Comparison of ENCODE assay signal across 21 cellular contexts in the genomic region with DNA sequence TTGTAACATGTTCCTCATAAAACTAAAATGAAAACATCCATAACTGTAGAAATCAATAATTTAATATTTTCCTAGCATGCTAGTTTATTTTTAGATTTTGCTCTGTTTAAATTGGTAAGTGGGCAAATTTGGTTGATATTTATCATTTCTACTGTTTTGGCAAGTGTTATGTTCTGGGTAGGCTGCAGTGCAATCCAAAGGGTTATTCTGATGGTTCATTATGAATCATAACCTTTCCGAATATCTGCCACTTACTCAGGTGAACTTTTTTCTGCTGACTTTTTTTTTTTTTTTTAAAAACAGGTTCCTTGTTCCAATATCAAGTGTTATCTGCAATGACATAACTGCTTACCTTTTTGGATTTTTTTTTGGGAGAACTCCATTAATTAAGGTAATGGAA. TPM values are rescaled to one million over a fixed set of nuclear protein-coding genes. Genes with fewer than 3 reads are reported as not detected.
DNase-seq lines count a peak whose midpoint lies in the region; ATAC-seq and TF ChIP-seq lines count a peak whose summit lies in the region.
"Had no signal": no experiment of that assay in that cellular context is flagged by ENCODE, and none has a peak within 500 bp of the region (broad histone marks: within the 10 kb centered on the region; RNA-seq: fewer than 3 reads in every experiment).

No MANE protein-coding gene starts in this region.

- peaks cover 7% of the 10 kb centered on the region for H3K79me2 ChIP-seq in mammary epithelial cell (ENCODE audit: insufficient read depth, low read length)

- H3K9me3 Mint-ChIP-seq in MCF 10A (ENCODE audit: unreplicated experiment), result no peaks in the 10 kb centered on the region
- H3K9me3 Mint-ChIP-seq: CD4-positive, alpha-beta T cell; HFFc6 had no signal

- H3K27ac ChIP-seq in breast epithelium, result no peak overlapping the region
- no peak overlapping the region for H3K27ac ChIP-seq in mammary epithelial cell (ENCODE audit: insufficient read depth, low read depth, low read length)
- H3K27ac ChIP-seq: 22Rv1, A549, C4-2B had no signal

- H3K4me3 Mint-ChIP-seq in MCF 10A (ENCODE audit: unreplicated experiment), result no peak overlapping the region
- H3K4me3 Mint-ChIP-seq: CD4-positive, alpha-beta T cell; HFFc6 had no signal

- DNase-seq in MCF 10A (ENCODE audit: unreplicated experiment) (peak; percentile 27), breast epithelium (ENCODE audit: low spot score in 2 of 2) (no peak), mammary epithelial cell (peak; percentile 49), NCI-H1092 (lab: John Stamatoyannopoulos, UW) (no peak), NCI-H2107 (lab: John Stamatoyannopoulos, UW) (no peak), NCI-H2171 treated with DMSO at 0.1 percent for 48 hours (lab: John Stamatoyannopoulos, UW) (no peak)
- DNase-seq: AML-193; Caco-2; CD4-positive, alpha-beta T cell; DMS153; DMS79; GDM1; GOT3; H7; HFFc6 had no signal

- dilution Hi-C loops in mammary epithelial cell (cut with HindIII; ENCODE audit: low sequenced_read_pairs), result loop anchor here (5.0 kb wide), 1 partner anchor 37 kb away; no protein-coding TSS in a partner anchor

- no peak overlapping the region for H3K9ac ChIP-seq in mammary epithelial cell (ENCODE audit: insufficient read depth, low read length)

- intact Hi-C loops in MCF 10A (cut with micrococcal nuclease) (loop anchor here (5.0 kb wide), 1 partner anchor 57 kb away; no protein-coding TSS in a partner anchor), breast epithelium (cut with DNase I; ENCODE audit: low total_unique reads) (no loop called here), mammary epithelial cell (cut with micrococcal nuclease) (loop anchor here (5.0 kb wide), 3 partner anchors 38 to 332 kb away; a partner anchor contains a TSS)

- H3K4me3 ChIP-seq in breast epithelium (no peak overlapping the region), mammary epithelial cell (replicated peaks in 1 of 3; ENCODE audit: insufficient read depth in 1 of 3, low read depth in 2 of 3, low read length in 3 of 3) (no peak overlapping the region)
- H3K4me3 ChIP-seq: A549 had no signal

- WGBS in mammary epithelial cell (ENCODE audit: low coverage, missing lambda C conversion rate), result 0% methylated on average over 1 of the region's 1 CpG

- CTCF ChIA-PET in MCF 10A (lab: Yijun Ruan, JAX), result interaction anchor here (1.1 kb wide), 1 partner anchor 56 kb away, joined by 3 read pairs; no protein-coding TSS in a partner anchor
- CTCF ChIA-PET in mammary epithelial cell (lab: Charles Lee; ENCODE audit: low non-redundant PET), result no interaction called here

- no peaks in the 10 kb centered on the region for H3K27me3 ChIP-seq in breast epithelium
- no peaks in the 10 kb centered on the region for H3K27me3 ChIP-seq in mammary epithelial cell (ENCODE audit: insufficient read depth, low read length)

- in situ Hi-C loops in mammary epithelial cell (cut with MboI; ENCODE audit: low sequenced_read_pairs in 2 of 2), result loop anchor here in 1 of 2 donors (10.0 kb wide), 1 partner anchor 50 kb away; a partner anchor contains a TSS

- no peak overlapping the region for H3K4me2 ChIP-seq in mammary epithelial cell (ENCODE audit: insufficient read depth, low read depth, low read length)
- H3K4me2 ChIP-seq: A549 had no signal

- H3K4me1 Mint-ChIP-seq in MCF 10A (ENCODE audit: insufficient read depth, unreplicated experiment), result peaks cover 11% of the 10 kb centered on the region

- BruUV-seq in MCF 10A (replicated peaks; lab: Mats Ljungman, UMichigan) (no TSS peak), mammary epithelial cell (replicated peaks; lab: Mats Ljungman, UMichigan) (no TSS peak)

- POLR2A ChIA-PET in MCF 10A (lab: Yijun Ruan, JAX), result interaction anchor here (1.1 to 2.2 kb wide), 5 partner anchors 12 to 56 kb away, joined by 3 to 35 read pairs (median 7); a partner anchor contains a TSS

- H3K36me3 ChIP-seq in breast epithelium (no peaks in the 10 kb centered on the region), mammary epithelial cell (ENCODE audit: insufficient read depth, low read length) (peaks cover 8% of the 10 kb centered on the region)

- no peaks in the 10 kb centered on the region for H3K4me1 ChIP-seq in breast epithelium
- H3K4me1 ChIP-seq in mammary epithelial cell (ENCODE audit: insufficient read depth, low read length), result peaks cover 23% of the 10 kb centered on the region
- H3K4me1 ChIP-seq: A549, Caco-2 had no signal

- peaks cover 6% of the 10 kb centered on the region for H3K36me3 Mint-ChIP-seq in MCF 10A (ENCODE audit: insufficient read depth, unreplicated experiment)

- H3K27me3 Mint-ChIP-seq in MCF 10A (ENCODE audit: insufficient read depth, unreplicated experiment), result no peaks in the 10 kb centered on the region
- H3K27me3 Mint-ChIP-seq: CD4-positive, alpha-beta T cell had no signal

- H3K9me3 ChIP-seq in breast epithelium, result no peaks in the 10 kb centered on the region
- H3K9me3 ChIP-seq in mammary epithelial cell (replicated peaks; ENCODE audit: insufficient read depth, low read length), result no peaks in the 10 kb centered on the region
- H3K9me3 ChIP-seq: A549, Caco-2 had no signal

- TF ChIP-seq CTCF in MCF 10A (IDR thresholded peaks at IDR 0.05; ENCODE audit: unreplicated experiment) (no peak), breast epithelium (IDR thresholded peaks at IDR 0.05) (no peak), mammary epithelial cell (conservative IDR thresholded peaks at IDR 0.05 in 1 of 2, IDR thresholded peaks at IDR 0.05 in 1 of 2; ENCODE audit: extremely low read depth in 1 of 2, insufficient read depth in 1 of 2, low read depth in 1 of 2, low read length in 2 of 2) (no peak)

- H2AFZ ChIP-seq in mammary epithelial cell (ENCODE audit: low read depth, low read length), result no peak overlapping the region

- H4K20me1 ChIP-seq in mammary epithelial cell (ENCODE audit: insufficient read depth, low read length), result no peaks in the 10 kb centered on the region

- no peak for TF ChIP-seq POLR2A in breast epithelium (IDR thresholded peaks at IDR 0.05)

- peak; percentile 45 for ATAC-seq in esophagus mucosa
- ATAC-seq in HG03159 (IDR thresholded peaks at IDR 0.05; ENCODE audit: unreplicated experiment), result no peak
- ATAC-seq: A549, HCT116 had no signal

- peak overlapping the region; percentile 35 for H3K27ac Mint-ChIP-seq in MCF 10A (ENCODE audit: low read depth, unreplicated experiment)
- H3K27ac Mint-ChIP-seq: CD4-positive, alpha-beta T cell; HFFc6 had no signal

RNA-seq across cellular contexts. Expression of a gene that starts 52.0 kb away (rescaled TPM):
- total RNA-seq in MCF 10A (2022), result 10.3 and 11.5 TPM in 2 replicates
- 10 to 100 TPM in 1 of 3 donors, 1 to 10 TPM in 2; 1.1 to 29.6 (median 9.8) TPM for total RNA-seq in breast epithelium
- total RNA-seq in mammary epithelial cell, result 10 to 100 TPM; 25.4 to 29.8 TPM
- polyA plus RNA-seq in mammary epithelial cell, result 18.2 TPM
- polyA minus RNA-seq in mammary epithelial cell, result 37.5 TPM
- 19.6 TPM for total RNA-seq in esophagus mucosa

Comparison
In these comparisons a context has a peak if more than half of its experiments do, and no peak if none do; other contexts are left out.
1. DNase-seq: peak in MCF 10A (single experiment) and mammary epithelial cell (single experiment); none in breast epithelium (0 of 2), NCI-H1092 (single experiment), NCI-H2107 (single experiment) and NCI-H2171 treated with DMSO at 0.1 percent for 48 hours (single experiment).